ENCODE assay signal across 1 cellular context in genomic region chr13:27921421-27921960, GRCh38.
A peak's percentile ranks its signal among the peaks of the same experiment; 100 is the strongest.
TF ChIP-seq lines count a peak whose summit lies in the region.

No MANE protein-coding gene starts in this region.

TF ChIP-seq in H1, 55 proteins besides CTCF, POLR2A, EP300 and RAD21 (continued from another document):
- TF ChIP-seq SUZ12 (IDR thresholded peaks at IDR 0.05; ENCODE audit: low read length) (peak; percentile 56), RXRA (IDR thresholded peaks at IDR 0.05; ENCODE audit: insufficient read depth, low read depth, low read length) (no peak), CBX5 (IDR thresholded peaks at IDR 0.05; ENCODE audit: low read depth, low read length) (no peak), RNF2 (IDR thresholded peaks at IDR 0.05; ENCODE audit: borderline replicate concordance, low read depth, low read length, missing control alignments, poor library complexity, severe bottlenecking) (peak; percentile 75)
TF ChIP-seq in H1: peak in this region for 3.
